In the genomic region with DNA sequence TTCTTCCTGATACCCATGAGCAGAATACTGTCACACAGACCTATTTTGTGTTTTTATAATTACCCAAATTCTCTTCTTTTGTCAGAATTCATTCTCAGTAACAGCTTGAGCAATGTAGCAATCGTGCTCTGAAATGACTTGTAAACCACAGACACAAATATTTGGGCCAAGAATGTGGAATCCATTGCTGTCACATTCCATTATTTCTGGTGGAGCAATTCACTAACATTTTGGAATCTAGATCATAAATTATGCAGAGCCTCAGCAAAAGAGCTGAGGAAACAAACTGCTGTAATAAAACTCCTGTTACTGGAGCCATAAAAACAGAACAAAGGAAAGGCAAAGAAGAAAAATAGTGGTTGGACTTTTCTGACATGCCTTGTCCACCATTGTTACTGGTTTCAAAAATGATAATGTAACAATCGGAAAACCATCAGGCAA, we compare ENCODE assay signal across 10 cellular contexts.
DNase-seq lines count a peak whose midpoint lies in the region; ATAC-seq and TF ChIP-seq lines count a peak whose summit lies in the region.
"Had no signal": no experiment of that assay in that cellular context is flagged by ENCODE, and none has a peak within 500 bp of the region (broad histone marks: within the 10 kb centered on the region; RNA-seq: fewer than 3 reads in every experiment).

No MANE protein-coding gene starts in this region.

- peaks cover 91% of the 10 kb centered on the region for H3K4me1 Mint-ChIP-seq in nephron progenitor cell

- H3K4me3 ChIP-seq in RWPE2 (ENCODE audit: severe bottlenecking) = no peak overlapping the region
- no peak overlapping the region for H3K4me3 ChIP-seq in epithelial cell of proximal tubule (ENCODE audit: low read depth, low read length)
- H3K4me3 ChIP-seq: skin epidermis had no signal

- H3K27me3 ChIP-seq in RWPE2 (ENCODE audit: insufficient read depth, poor library complexity, severe bottlenecking) = no peaks in the 10 kb centered on the region

- TF ChIP-seq CTCF in RWPE2 (IDR thresholded peaks at IDR 0.05; ENCODE audit: poor library complexity, severe bottlenecking) = no peak
- TF ChIP-seq CTCF in epithelial cell of proximal tubule (conservative IDR thresholded peaks at IDR 0.05; ENCODE audit: low read depth, low read length) = no peak
- TF ChIP-seq CTCF in nephron progenitor cell (IDR thresholded peaks at IDR 0.05) = no peak

- H3K4me1 ChIP-seq in RWPE2 (ENCODE audit: insufficient read depth, poor library complexity, severe bottlenecking) = peaks cover 30% of the 10 kb centered on the region

- DNase-seq in AG20443 (ENCODE audit: low spot score) (peak; percentile 63), RWPE2 (ENCODE audit: low spot score) (no peak), epithelial cell of proximal tubule (ENCODE audit: low read depth) (peak; percentile 59), nephron progenitor cell (peak; percentile 8)
- DNase-seq in activated CD4-positive, alpha-beta T cell treated with anti-CD3 and anti-CD28 coated beads for 4 hours = no peak
- no peak for DNase-seq in activated CD4-positive, alpha-beta T cell treated with anti-CD3 and anti-CD28 coated beads, Interleukin-2, amount 50 U/mL, for 48 hours
- DNase-seq: NCI-H1694 had no signal

- H3K27me3 Mint-ChIP-seq in nephron progenitor cell (ENCODE audit: low read depth, poor library complexity) = no peaks in the 10 kb centered on the region

- no peaks in the 10 kb centered on the region for H3K9me3 ChIP-seq in RWPE2 (ENCODE audit: severe bottlenecking)

- no peaks in the 10 kb centered on the region for H3K9me3 Mint-ChIP-seq in nephron progenitor cell

- no peaks in the 10 kb centered on the region for H3K36me3 Mint-ChIP-seq in nephron progenitor cell (ENCODE audit: low read depth)

- ATAC-seq in RWPE2 (ENCODE audit: low read depth) (peak; percentile 47), HG03354 (IDR thresholded peaks at IDR 0.05; ENCODE audit: poor library complexity, severe bottlenecking, unreplicated experiment) (no peak), HG03196 (IDR thresholded peaks at IDR 0.05; ENCODE audit: unreplicated experiment) (no peak)

- H3K27ac Mint-ChIP-seq in nephron progenitor cell = peak overlapping the region; percentile 90

- H3K4me3 Mint-ChIP-seq in nephron progenitor cell = no peak overlapping the region

- peak overlapping the region; percentile 63 for H3K27ac ChIP-seq in RWPE2 (ENCODE audit: poor library complexity, severe bottlenecking)

- H3K36me3 ChIP-seq in RWPE2 (ENCODE audit: low read depth) = no peaks in the 10 kb centered on the region

Comparison
In these comparisons a context has a peak if more than half of its experiments do, and no peak if none do; other contexts are left out.
1. DNase-seq: peak in AG20443 (single experiment), epithelial cell of proximal tubule (single experiment) and nephron progenitor cell (single experiment); none in RWPE2 (single experiment), activated CD4-positive, alpha-beta T cell treated with anti-CD3 and anti-CD28 coated beads for 4 hours (0 of 2) and activated CD4-positive, alpha-beta T cell treated with anti-CD3 and anti-CD28 coated beads, Interleukin-2, amount 50 U/mL, for 48 hours (0 of 2).